24 cellular contexts compared by ENCODE assay signal in the genomic region with DNA sequence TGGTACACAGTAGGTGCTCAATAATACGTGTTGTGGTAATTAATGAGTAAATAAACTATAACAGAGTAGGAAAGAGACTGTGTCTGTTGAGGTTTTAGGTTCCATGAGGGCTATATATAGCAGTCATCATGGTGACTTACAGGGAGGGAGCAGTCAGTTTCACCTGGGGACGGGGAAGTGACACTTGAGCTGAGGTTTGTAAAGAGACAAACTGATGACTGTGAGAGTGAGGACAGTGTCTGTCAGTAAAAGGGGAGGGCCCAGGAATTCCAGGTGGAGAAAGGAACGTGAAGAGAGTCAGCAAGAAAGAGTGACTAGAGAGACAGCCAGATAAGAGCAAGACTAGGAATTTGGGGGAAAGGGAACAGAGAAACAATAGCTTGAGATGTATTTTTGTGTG. TPM values are rescaled to one million over a fixed set of nuclear protein-coding genes. Genes with fewer than 3 reads are reported as not detected.
DNase-seq lines count a peak whose midpoint lies in the region; ATAC-seq, FAIRE-seq and TF ChIP-seq lines count a peak whose summit lies in the region.
"Had no signal": no experiment of that assay in that cellular context is flagged by ENCODE, and none has a peak within 500 bp of the region (broad histone marks: within the 10 kb centered on the region; RNA-seq: fewer than 3 reads in every experiment).

No MANE protein-coding gene starts in this region.

- H3K36me3 Mint-ChIP-seq in endodermal cell (ENCODE audit: low read depth) (no peaks in the 10 kb centered on the region), osteocyte (ENCODE audit: unreplicated experiment) (no peaks in the 10 kb centered on the region)
- H3K36me3 Mint-ChIP-seq: stimulated activated effector memory CD8-positive, alpha-beta T cell treated with anti-CD3 and anti-CD28 coated beads, Interleukin-12 subunit alpha, Interleukin-12 subunit beta, amount 100 ng/mL, for 72 hours had no signal

- ATAC-seq in GM18867 (IDR thresholded peaks at IDR 0.05; ENCODE audit: unreplicated experiment) = no peak
- ATAC-seq: left colon; stimulated activated effector memory CD8-positive, alpha-beta T cell treated with anti-CD3 and anti-CD28 coated beads, Interleukin-12 subunit alpha, Interleukin-12 subunit beta, amount 100 ng/mL, for 72 hours had no signal

- H3K36me3 ChIP-seq in BLaER1 treated with 17β-estradiol and CSF1 and Interleukin-3, amounts not matched to agents 10 nM and 100 nM = no peaks in the 10 kb centered on the region
- H3K36me3 ChIP-seq in endodermal cell (ENCODE audit: control insufficient read depth, insufficient read depth, low read length) = no peaks in the 10 kb centered on the region
- H3K36me3 ChIP-seq: colonic mucosa, SJCRH30, thyroid gland had no signal

- FAIRE-seq in GM12892 (lab: Jason Lieb, UNC) = peak; percentile 30
- FAIRE-seq: endometrium, GM18507 had no signal

- H3K27me3 Mint-ChIP-seq in endodermal cell (ENCODE audit: insufficient read depth) (no peaks in the 10 kb centered on the region), osteocyte (ENCODE audit: unreplicated experiment) (no peaks in the 10 kb centered on the region)

- peaks cover 44% of the 10 kb centered on the region for H3K4me1 Mint-ChIP-seq in endodermal cell
- peaks cover 51% of the 10 kb centered on the region for H3K4me1 Mint-ChIP-seq in osteocyte (ENCODE audit: unreplicated experiment)

- H3K9ac ChIP-seq in BLaER1 treated with 17β-estradiol and CSF1 and Interleukin-3, amounts not matched to agents 10 nM and 100 nM = peak overlapping the region in 6 of 11 experiments; percentile 65 to 82 (median 76); a peak in 11 of 22 replicates
- H3K9ac ChIP-seq in endodermal cell (ENCODE audit: extremely low read depth, low read length, poor library complexity, severe bottlenecking) = no peak overlapping the region

- H3K27ac Mint-ChIP-seq in endodermal cell (no peak overlapping the region), osteocyte (ENCODE audit: unreplicated experiment) (peak overlapping the region; percentile 97)
- H3K27ac Mint-ChIP-seq: activated naive CD4-positive, alpha-beta T cell treated with anti-CD3 and anti-CD28 coated beads, Interleukin-2, amount 50 U/mL, for 24 hours; stimulated activated effector memory CD8-positive, alpha-beta T cell treated with anti-CD3 and anti-CD28 coated beads, Interleukin-12 subunit alpha, Interleukin-12 subunit beta, amount 100 ng/mL, for 72 hours; T-helper 1 cell treated with Interleukin-12 subunit alpha and Interleukin-12 subunit beta and Interleukin-4 antibody, amounts not matched to agents 30 μg/mL and 1 μg/mL, for 36 hours had no signal

- TF ChIP-seq POLR2A in GM12892 (IDR thresholded peaks at IDR 0.05; ENCODE audit: low read depth, low read length) = no peak

- H3K4me3 ChIP-seq in BLaER1 treated with 17β-estradiol and CSF1 and Interleukin-3, amounts not matched to agents 10 nM and 100 nM = no peak overlapping the region
- H3K4me3 ChIP-seq in endodermal cell (ENCODE audit: low read length) = no peak overlapping the region
- H3K4me3 ChIP-seq: colonic mucosa, SJCRH30, thyroid gland had no signal

- no peak for TF ChIP-seq CTCF in endodermal cell (conservative IDR thresholded peaks at IDR 0.05)
- no peak for TF ChIP-seq CTCF in osteocyte (IDR thresholded peaks at IDR 0.05)

- H3K9me3 Mint-ChIP-seq in endodermal cell (no peaks in the 10 kb centered on the region), osteocyte (ENCODE audit: unreplicated experiment) (no peaks in the 10 kb centered on the region)
- H3K9me3 Mint-ChIP-seq: activated naive CD4-positive, alpha-beta T cell treated with anti-CD3 and anti-CD28 coated beads, Interleukin-2, amount 50 U/mL, for 24 hours; stimulated activated effector memory CD8-positive, alpha-beta T cell treated with anti-CD3 and anti-CD28 coated beads, Interleukin-12 subunit alpha, Interleukin-12 subunit beta, amount 100 ng/mL, for 72 hours; T-helper 1 cell treated with Interleukin-12 subunit alpha and Interleukin-12 subunit beta and Interleukin-4 antibody, amounts not matched to agents 30 μg/mL and 1 μg/mL, for 36 hours had no signal

- DNase-seq in GM12892 (ENCODE audit: insufficient read length) (no peak), endodermal cell (peak; percentile 73), osteocyte (ENCODE audit: extremely low spot score, unreplicated experiment) (no peak), dermis blood vessel endothelial cell (no peak), anterior cingulate cortex (lab: John Stamatoyannopoulos, UW) (no peak)
- DNase-seq in activated naive CD4-positive, alpha-beta T cell treated with anti-CD3 and anti-CD28 coated beads, Interleukin-2, amount 50 U/mL, for 16 hours = no peak
- DNase-seq: activated CD4-positive, alpha-beta T cell treated with anti-CD3 and anti-CD28 coated beads, Interleukin-2, amount 50 U/mL, for 4 hours; activated T-cell treated with anti-CD3 and anti-CD28 coated beads, Interleukin-2, amount 50 U/mL, for 1 hour; colonic mucosa; Karpas-422; left colon; NCI-H1092; NCI-H2171 treated with DMSO at 0.1 percent for 48 hours; NCI-H748 treated with DMSO at 0.1 percent for 48 hours; SJCRH30; thyroid gland; WERI-Rb-1 had no signal

- peak overlapping the region in 8 of 11 experiments; percentile 69 to 93 (median 88); a peak in 16 of 22 replicates for H3K27ac ChIP-seq in BLaER1 treated with 17β-estradiol and CSF1 and Interleukin-3, amounts not matched to agents 10 nM and 100 nM
- H3K27ac ChIP-seq in endodermal cell (ENCODE audit: low read depth, low read length) = no peak overlapping the region
- H3K27ac ChIP-seq: colonic mucosa, SJCRH30, WERI-Rb-1 had no signal

- peaks cover 0 to 12% (median 0%) of the 10 kb centered on the region in 11 experiments; a peak in 1 of 22 replicates for H4K20me1 ChIP-seq in BLaER1 treated with 17β-estradiol and CSF1 and Interleukin-3, amounts not matched to agents 10 nM and 100 nM

- peaks cover 51 to 100% (median 96%) of the 10 kb centered on the region in 10 experiments for H3K4me1 ChIP-seq in BLaER1 treated with 17β-estradiol and CSF1 and Interleukin-3, amounts not matched to agents 10 nM and 100 nM
- peaks cover 9% of the 10 kb centered on the region for H3K4me1 ChIP-seq in endodermal cell (ENCODE audit: control insufficient read depth, insufficient read depth, low read length)
- H3K4me1 ChIP-seq: colonic mucosa had no signal

- H3K27me3 ChIP-seq in BLaER1 treated with 17β-estradiol and CSF1 and Interleukin-3, amounts not matched to agents 10 nM and 100 nM = peaks cover 0 to 70% (median 0%) of the 10 kb centered on the region in 11 experiments; a peak in 8 of 22 replicates
- no peaks in the 10 kb centered on the region for H3K27me3 ChIP-seq in endodermal cell (ENCODE audit: control insufficient read depth, insufficient read depth, low read length, poor library complexity, severe bottlenecking)
- H3K27me3 ChIP-seq: colonic mucosa, SJCRH30, thyroid gland had no signal

- peaks cover 0 to 7% (median 0%) of the 10 kb centered on the region in 11 experiments; a peak in 3 of 22 replicates for H3K9me3 ChIP-seq in BLaER1 treated with 17β-estradiol and CSF1 and Interleukin-3, amounts not matched to agents 10 nM and 100 nM (replicated peaks in 1 of 11)
- no peaks in the 10 kb centered on the region for H3K9me3 ChIP-seq in endodermal cell (ENCODE audit: control insufficient read depth, low read length)
- H3K9me3 ChIP-seq: colonic mucosa, SJCRH30, thyroid gland had no signal

- peak overlapping the region; percentile 81 to 98 (median 94); a peak in 21 of 22 replicates for H3K4me2 ChIP-seq in BLaER1 treated with 17β-estradiol and CSF1 and Interleukin-3, amounts not matched to agents 10 nM and 100 nM

- H3K4me3 Mint-ChIP-seq in endodermal cell (no peak overlapping the region), osteocyte (ENCODE audit: unreplicated experiment) (no peak overlapping the region)
- H3K4me3 Mint-ChIP-seq: activated naive CD4-positive, alpha-beta T cell treated with anti-CD3 and anti-CD28 coated beads, Interleukin-2, amount 50 U/mL, for 24 hours; stimulated activated effector memory CD8-positive, alpha-beta T cell treated with anti-CD3 and anti-CD28 coated beads, Interleukin-12 subunit alpha, Interleukin-12 subunit beta, amount 100 ng/mL, for 72 hours; T-helper 1 cell treated with Interleukin-12 subunit alpha and Interleukin-12 subunit beta and Interleukin-4 antibody, amounts not matched to agents 30 μg/mL and 1 μg/mL, for 36 hours had no signal

- WGBS in endodermal cell (ENCODE audit: insufficient coverage in 1 of 2, insufficient read length in 1 of 2), 2 experiments = 65 to 90% methylated on average over 1 to 3 of the region's 3 CpGs

RNA-seq across cellular contexts. Expression of a gene that starts 30.2 kb away (rescaled TPM):
- 0.55 TPM for polyA plus RNA-seq in GM12892 (2012; ENCODE audit: missing spikeins)
- total RNA-seq in endodermal cell = 1 to 10 TPM; 1.6 to 1.7 TPM
- polyA plus RNA-seq in endodermal cell (2013, experiment 1 of 2) = 0.61 TPM
- 0.54 TPM for polyA plus RNA-seq in endodermal cell (2013, experiment 2 of 2)
- total RNA-seq in osteocyte = 6.0 and 6.6 TPM in 2 replicates
- 113 and 177 TPM in 2 replicates for total RNA-seq in dermis blood vessel endothelial cell

Comparison
In these comparisons a context has a peak if more than half of its experiments do, and no peak if none do; other contexts are left out.
1. RNA of a gene that starts 30.2 kb away (total RNA-seq): 113 to 177 TPM in dermis blood vessel endothelial cell; 6.0 to 6.6 TPM in osteocyte and 1.6 to 1.7 TPM in endodermal cell; every median in the first group is over 10 times any median in the second.